11 cellular contexts compared by ENCODE assay signal in the genomic region with DNA sequence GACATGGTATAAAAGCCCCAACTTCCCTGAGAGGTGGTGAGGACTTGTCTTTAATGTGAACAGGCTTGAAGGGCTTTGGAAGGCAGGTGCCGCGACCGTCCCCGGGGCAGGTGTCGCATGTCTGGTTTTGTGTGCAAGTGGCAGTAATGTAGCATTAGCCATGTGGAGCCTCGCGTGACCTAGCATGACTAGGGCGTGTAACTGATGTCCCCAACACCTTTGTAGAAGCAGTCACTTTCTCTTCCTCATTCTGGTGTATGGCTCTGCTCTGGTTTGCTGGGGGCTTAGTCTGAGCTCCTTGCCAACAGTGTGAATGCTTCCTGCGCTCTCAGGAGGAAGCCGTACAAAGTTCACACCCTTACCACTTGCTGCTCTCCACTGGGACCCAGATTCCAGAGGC.
A peak's percentile ranks its signal among the peaks of the same experiment; 100 is the strongest.
DNase-seq lines count a peak whose midpoint lies in the region; ATAC-seq and TF ChIP-seq lines count a peak whose summit lies in the region.
"Had no signal": no experiment of that assay in that cellular context is flagged by ENCODE, and none has a peak within 500 bp of the region (broad histone marks: within the 10 kb centered on the region; RNA-seq: fewer than 3 reads in every experiment).

No MANE protein-coding gene starts in this region.

- no peak overlapping the region for H3K27ac ChIP-seq in Karpas-422 (ENCODE audit: low read length)
- H3K27ac ChIP-seq: BLaER1, tibial artery had no signal

- no peak overlapping the region for H2AFZ ChIP-seq in Karpas-422 (ENCODE audit: low read length)

- H3K9ac ChIP-seq in Karpas-422 (ENCODE audit: low read length) = no peak overlapping the region
- H3K9ac ChIP-seq: BLaER1 had no signal

- H3K36me3 ChIP-seq in Karpas-422 (ENCODE audit: insufficient read depth, low read length) = no peaks in the 10 kb centered on the region
- H3K36me3 ChIP-seq: tibial artery had no signal

- no peaks in the 10 kb centered on the region for H3K27me3 Mint-ChIP-seq in type B pancreatic cell

- no peaks in the 10 kb centered on the region for H4K20me1 ChIP-seq in Karpas-422 (ENCODE audit: insufficient read depth, low read depth, low read length)
- H4K20me1 ChIP-seq: BLaER1 had no signal

- no peak overlapping the region for H3K27ac Mint-ChIP-seq in type B pancreatic cell

- in situ Hi-C loops in G401 (cut with HindIII; ENCODE audit: low sequenced_read_pairs) = no loop called here

- no peak overlapping the region for H3K4me2 ChIP-seq in Karpas-422 (ENCODE audit: low read depth, low read length, poor library complexity, severe bottlenecking)
- H3K4me2 ChIP-seq: BLaER1 had no signal

- peak; percentile 19 for TF ChIP-seq POLR2A in GM19099 (IDR thresholded peaks at IDR 0.05; ENCODE audit: extremely low read depth, insufficient read length, low read depth)

- peaks cover 8% of the 10 kb centered on the region for H3K9me3 Mint-ChIP-seq in type B pancreatic cell

- no peak overlapping the region for H3K4me3 ChIP-seq in Karpas-422 (ENCODE audit: low read length)
- H3K4me3 ChIP-seq: BLaER1, tibial artery had no signal

- no peaks in the 10 kb centered on the region for H3K9me2 ChIP-seq in Karpas-422 (replicated peaks; ENCODE audit: insufficient read depth, low read length)

- TF ChIP-seq CTCF in type B pancreatic cell (conservative IDR thresholded peaks at IDR 0.05) = no peak

- H3K79me2 ChIP-seq in Karpas-422 (ENCODE audit: low read length) = no peaks in the 10 kb centered on the region

- H3K27me3 ChIP-seq in Karpas-422 (ENCODE audit: low read length) = no peaks in the 10 kb centered on the region
- H3K27me3 ChIP-seq: tibial artery had no signal

- no peaks in the 10 kb centered on the region for H3K9me3 ChIP-seq in Karpas-422 (ENCODE audit: low read length)
- H3K9me3 ChIP-seq: BLaER1, tibial artery had no signal

- peak; percentile 26 for DNase-seq in CD1c-positive myeloid dendritic cell (ENCODE audit: extremely low spot score)
- DNase-seq in Karpas-422 = peak; percentile 53
- DNase-seq in type B pancreatic cell (ENCODE audit: extremely low spot score, unreplicated experiment) = no peak
- no peak for DNase-seq in G401 (ENCODE audit: low spot score)
- no peak for DNase-seq in COLO829 (ENCODE audit: low spot score)
- DNase-seq in NCI-H2196 treated with DMSO at 0.1 percent for 48 hours (lab: John Stamatoyannopoulos, UW; ENCODE audit: unreplicated experiment) = no peak
- DNase-seq: NCI-H2029, tibial artery had no signal

- H3K4me3 Mint-ChIP-seq in type B pancreatic cell = no peak overlapping the region

- H3K36me3 Mint-ChIP-seq in type B pancreatic cell = peaks cover 39% of the 10 kb centered on the region

- H3K4me1 ChIP-seq in Karpas-422 (ENCODE audit: low read length) = no peaks in the 10 kb centered on the region
- H3K4me1 ChIP-seq: BLaER1, tibial artery had no signal

- peak; percentile 98 for ATAC-seq in HG02840 (IDR thresholded peaks at IDR 0.05; ENCODE audit: low FRiP score, unreplicated experiment)

- H3K4me1 Mint-ChIP-seq in type B pancreatic cell (ENCODE audit: unreplicated experiment) = peaks cover 1% of the 10 kb centered on the region

Comparison
In these comparisons a context has a peak if more than half of its experiments do, and no peak if none do; other contexts are left out.
1. DNase-seq: peak in CD1c-positive myeloid dendritic cell (single experiment) and Karpas-422 (single experiment); none in type B pancreatic cell (single experiment), G401 (single experiment), COLO829 (single experiment) and NCI-H2196 treated with DMSO at 0.1 percent for 48 hours (single experiment).